Comparison of ENCODE assay signal across 18 cellular contexts in genomic region chr11:75148436-75148983, GRCh38. TPM values are rescaled to one million over a fixed set of nuclear protein-coding genes. Genes with fewer than 3 reads are reported as not detected.
DNase-seq lines count a peak whose midpoint lies in the region; ATAC-seq, FAIRE-seq and TF ChIP-seq lines count a peak whose summit lies in the region.
"Had no signal": no experiment of that assay in that cellular context is flagged by ENCODE, and none has a peak within 500 bp of the region (broad histone marks: within the 10 kb centered on the region; RNA-seq: fewer than 3 reads in every experiment).

No MANE protein-coding gene starts in this region.

- H3K4me3 ChIP-seq in BLaER1 (no peak overlapping the region), GM12865 (ENCODE audit: low read depth, low read length) (no peak overlapping the region), GM12878 (no peak overlapping the region), mucosa of rectum (ENCODE audit: low read length in 2 of 2) (no peak overlapping the region), A673 (ENCODE audit: low read depth, low read length, poor library complexity, severe bottlenecking) (no peak overlapping the region), tibial nerve (no peak overlapping the region)
- H3K4me3 ChIP-seq: K562 had no signal

- H3K9me3 ChIP-seq in BLaER1 (no peaks in the 10 kb centered on the region), GM12878 (replicated peaks; ENCODE audit: control insufficient read depth, insufficient read depth, low read length) (no peaks in the 10 kb centered on the region), mucosa of rectum (ENCODE audit: control insufficient read depth in 2 of 2, low read length in 2 of 2) (no peaks in the 10 kb centered on the region), A673 (ENCODE audit: low read depth, low read length, poor library complexity, severe bottlenecking) (no peaks in the 10 kb centered on the region), tibial nerve (no peaks in the 10 kb centered on the region)

- WGBS in GM12878 (ENCODE audit: insufficient coverage, insufficient replicate concordance, low lambda C conversion rate, missing lambda C conversion rate) = 45% methylated on average over 6 of the region's 6 CpGs
- WGBS in tibial nerve, 2 donors = 71 to 81% methylated on average over 6 of the region's 6 CpGs

- POLR2A ChIA-PET in GM12878 (lab: Charles Lee) = no interaction called here
- POLR2A ChIA-PET in A673 (lab: Charles Lee; ENCODE audit: low non-redundant PET) = no interaction called here

- CTCF ChIA-PET in GM12878 (lab: Yijun Ruan, JAX) = interaction anchor here (1.2 to 1.4 kb wide), 2 partner anchors 8 to 100 kb away, joined by 3 to 5 read pairs; no protein-coding TSS in a partner anchor
- CTCF ChIA-PET in A673 (lab: Charles Lee) = no interaction called here

- TF ChIP-seq RAD21 in GM12878 (IDR thresholded peaks at IDR 0.05; ENCODE audit: insufficient read depth, low read depth, low read length) = no peak

- H2AFZ ChIP-seq in GM12878 (ENCODE audit: control insufficient read depth, low read depth, low read length) = no peak overlapping the region

- ATAC-seq in GM12878 = peak; percentile 33; the same call in 1 of the 3 replicates
- ATAC-seq: K562 had no signal

- TF ChIP-seq POLR2A in GM12878 (IDR thresholded peaks at IDR 0.05; ENCODE audit: low read depth, low read length) (no peak), tibial nerve (IDR thresholded peaks at IDR 0.05) (no peak)

- RAD21 ChIA-PET in GM12878 (lab: Charles Lee; ENCODE audit: unreplicated experiment) = no interaction called here

- peak overlapping the region; percentile 65 for H3K4me2 ChIP-seq in BLaER1
- H3K4me2 ChIP-seq in GM12878 (ENCODE audit: control insufficient read depth, insufficient read depth) = no peak overlapping the region

- TF ChIP-seq CTCF in GM12865 (IDR thresholded peaks at IDR 0.05; ENCODE audit: insufficient read depth, low read depth, low read length, missing control alignments) (no peak), GM12878 (IDR thresholded peaks at IDR 0.05 in 2 of 3, conservative IDR thresholded peaks at IDR 0.05 in 1 of 3; ENCODE audit: control insufficient read depth in 2 of 3, extremely low read depth in 1 of 3, insufficient read depth in 1 of 3, low read depth in 3 of 3, low read length in 3 of 3) (no peak), A673 (conservative IDR thresholded peaks at IDR 0.05; ENCODE audit: low read depth, low read length) (no peak), tibial nerve (IDR thresholded peaks at IDR 0.05) (no peak)

- SMC1A ChIA-PET in GM12878 (lab: Charles Lee; ENCODE audit: uncharacterized antibody, unreplicated experiment) = interaction anchor here (0.6 to 12.0 kb wide), 2 partner anchors 8 to 56 kb away, joined by 3 to 111 read pairs; no protein-coding TSS in a partner anchor

- no peaks in the 10 kb centered on the region for H4K20me1 ChIP-seq in BLaER1
- H4K20me1 ChIP-seq in GM12878 (ENCODE audit: control insufficient read depth, insufficient read depth) = no peaks in the 10 kb centered on the region

- H3K36me3 ChIP-seq in BLaER1 (no peaks in the 10 kb centered on the region), GM12878 (ENCODE audit: control insufficient read depth in 2 of 2, insufficient read depth in 2 of 2, low read length in 1 of 2) (no peaks in the 10 kb centered on the region), mucosa of rectum (ENCODE audit: control insufficient read depth in 2 of 2, insufficient read depth in 2 of 2, low read length in 2 of 2) (no peaks in the 10 kb centered on the region), A673 (ENCODE audit: insufficient read depth, low read length, poor library complexity, severe bottlenecking) (no peaks in the 10 kb centered on the region), tibial nerve (no peaks in the 10 kb centered on the region)

- intact Hi-C loops in GM12878 (cut with micrococcal nuclease; ENCODE audit: unreplicated experiment) (no loop called here), A673 (cut with micrococcal nuclease; ENCODE audit: unreplicated experiment) (loop anchor here (10.0 kb wide), 1 partner anchor 224 kb away; no protein-coding TSS in a partner anchor)

- no peaks in the 10 kb centered on the region for H3K27me3 ChIP-seq in BLaER1
- no peaks in the 10 kb centered on the region for H3K27me3 ChIP-seq in GM12878 (replicated peaks in 1 of 2; ENCODE audit: control insufficient read depth in 2 of 2, insufficient read depth in 2 of 2, low read length in 1 of 2)
- no peaks in the 10 kb centered on the region for H3K27me3 ChIP-seq in mucosa of rectum (ENCODE audit: control insufficient read depth in 2 of 2, insufficient read depth in 2 of 2, low read length in 2 of 2)
- no peaks in the 10 kb centered on the region for H3K27me3 ChIP-seq in A673 (replicated peaks; ENCODE audit: insufficient read depth, low read depth, low read length, poor library complexity)
- no peaks in the 10 kb centered on the region for H3K27me3 ChIP-seq in tibial nerve

- no peak for FAIRE-seq in GM12878 (lab: Jason Lieb, UNC)
- FAIRE-seq: GM12892, H1, K562 had no signal

- DNase-seq in GM12865 (ENCODE audit: low read depth) (peak; percentile 10), GM12878 (ENCODE audit: low read depth, low spot score) (no peak), A673 (ENCODE audit: low spot score) (no peak), tibial nerve (ENCODE audit: low spot score in 2 of 2) (no peak), DMS53 (lab: John Stamatoyannopoulos, UW) (no peak)
- DNase-seq: CD8-positive, alpha-beta memory T cell; DND-41; NCI-H1436; NCI-H2029 treated with DMSO at 0.1 percent for 48 hours; NCI-H2171 treated with DMSO at 0.1 percent for 48 hours; NCI-H510A; NCI-H774 had no signal

- in situ Hi-C loops in GM12878 (cut with MboI) = loop anchor here (5.0 kb wide), 2 partner anchors 54 to 99 kb away; no protein-coding TSS in a partner anchor

- BruUV-seq in GM12878 (replicated peaks; lab: Mats Ljungman, UMichigan) (no TSS peak), A673 (replicated peaks; lab: Mats Ljungman, UMichigan) (no TSS peak)

- no peaks in the 10 kb centered on the region for H3K79me2 ChIP-seq in GM12878 (ENCODE audit: control insufficient read depth, insufficient read depth, low read length)

- no peak overlapping the region for H3K9ac ChIP-seq in BLaER1
- H3K9ac ChIP-seq in GM12878 (ENCODE audit: control insufficient read depth, insufficient read depth, low read length) = no peak overlapping the region
- no peak overlapping the region for H3K9ac ChIP-seq in mucosa of rectum (ENCODE audit: low read depth in 1 of 2, low read length in 2 of 2)

- H3K4me1 ChIP-seq in BLaER1 (peaks cover 69% of the 10 kb centered on the region), GM12878 (ENCODE audit: control insufficient read depth, insufficient read depth, low read length) (peaks cover 5% of the 10 kb centered on the region), mucosa of rectum (ENCODE audit: control insufficient read depth in 2 of 2, insufficient read depth in 2 of 2, low read length in 2 of 2) (peaks cover 58 to 60% of the 10 kb centered on the region in 2 donors), A673 (ENCODE audit: insufficient read depth, low read length, poor library complexity, severe bottlenecking) (peaks cover 1% of the 10 kb centered on the region), tibial nerve (peaks cover 0 to 19% (median 2%) of the 10 kb centered on the region in 4 donors)

- TF ChIP-seq EP300 in GM12878 (IDR thresholded peaks at IDR 0.05; ENCODE audit: borderline replicate concordance in 1 of 2, control insufficient read depth in 1 of 2, low read depth in 2 of 2, low read length in 2 of 2) = no peak
- no peak for TF ChIP-seq EP300 in tibial nerve (IDR thresholded peaks at IDR 0.05)

- no peak overlapping the region for H3K27ac ChIP-seq in BLaER1
- H3K27ac ChIP-seq in GM12878 (ENCODE audit: control insufficient read depth, insufficient read depth) = no peak overlapping the region
- H3K27ac ChIP-seq in mucosa of rectum (ENCODE audit: low read depth in 2 of 2, low read length in 2 of 2) = peak overlapping the region; percentile 5 to 9
- no peak overlapping the region for H3K27ac ChIP-seq in A673 (ENCODE audit: low read depth, low read length, poor library complexity, severe bottlenecking)
- H3K27ac ChIP-seq in tibial nerve = no peak overlapping the region

RNA-seq across cellular contexts. Expression of gene SLCO2B1, which starts 2.4 kb away (rescaled TPM):
- 0.56 and 1.9 TPM in 2 replicates for total RNA-seq in GM12878 (2013; cell fraction: nucleolus; rRNA removed)
- total RNA-seq in GM12878 (2014; rRNA removed) (0.33 and 1.2 TPM in 2 replicates), GM12878 (2014; rRNA removed; fragmentation: Illumina TruSeq; extraction: Trizol) (1.0 and 1.1 TPM in 2 replicates), GM12878 (2021) (1.1 and 1.8 TPM in 2 replicates), A673 (2021) (1.0 and 1.1 TPM in 2 replicates), tibial nerve (100 to 1,000 TPM in 1 of 4 donors, 10 to 100 TPM in 3; 50.4 to 160 (median 66.3) TPM)
- polyA plus RNA-seq in GM12878 (2011; ENCODE audit: low read depth) = 0.08 TPM
- polyA plus RNA-seq in GM12878 (2011; rRNA removed) (3.5 and 4.4 TPM in 2 replicates), GM12878 (2014; fragmentation: Illumina TruSeq; extraction: Trizol) (0.65 and 0.81 TPM in 2 replicates), GM12878 (2014; fragmentation: Nextera tagmentation; extraction: Ambion mirVana) (under 1 TPM in 1 of 2 experiments, not detected in 1; 0.05 TPM), GM12878 (2014; rRNA removed) (0.48 and 0.65 TPM in 2 replicates), GM12878 (2016; fragmentation: Nextera tagmentation; extraction: Ambion mirVana) (under 1 TPM in 1 of 2 experiments, not detected in 1; 0.27 TPM)
- polyA plus RNA-seq in GM12878 (2011; cell fraction: cytosol; rRNA removed) = 3.3 and 4.3 TPM in 2 replicates
- polyA plus RNA-seq in GM12878 (2011; cell fraction: nucleus; rRNA removed) = 8.8 and 10.4 TPM in 2 replicates
- 0.56 and 0.95 TPM in 2 replicates for polyA plus RNA-seq in GM12878 (2012)
- polyA minus RNA-seq in GM12878 (2011; rRNA and poly(A)+ RNA removed) = 5.4 and 13.8 TPM in 2 replicates
- 3.2 and 3.7 TPM in 2 replicates for polyA minus RNA-seq in GM12878 (2011; cell fraction: cytosol; rRNA and poly(A)+ RNA removed)
- 9.3 and 9.4 TPM in 2 replicates for polyA minus RNA-seq in GM12878 (2011; cell fraction: nucleus; rRNA and poly(A)+ RNA removed)
- total RNA-seq: H1 had no signal
- polyA plus RNA-seq: BJ; CD8-positive, alpha-beta memory T cell had no signal

RNA-seq across cellular contexts. Expression of gene OR2AT4, which starts 51.8 kb away (rescaled TPM):
- total RNA-seq in GM12878 (2013; cell fraction: nucleolus; rRNA removed) = not detected in 2 replicates
- total RNA-seq in GM12878 (2014; rRNA removed) (not detected in 2 replicates), GM12878 (2014; rRNA removed; fragmentation: Illumina TruSeq; extraction: Trizol) (not detected in 2 replicates), GM12878 (2021) (not detected in 2 replicates), A673 (2021) (not detected in 2 replicates), tibial nerve (1 to 10 TPM in 3 of 4 donors, under 1 TPM in 1; 0.87 to 2.3 (median 1.5) TPM)
- polyA plus RNA-seq in GM12878 (2011; ENCODE audit: low read depth) = not detected
- polyA plus RNA-seq in GM12878 (2011; rRNA removed) (0.01 TPM in 1 of 2 replicates, not detected in the other), GM12878 (2014; fragmentation: Illumina TruSeq; extraction: Trizol) (not detected in 2 replicates), GM12878 (2014; fragmentation: Nextera tagmentation; extraction: Ambion mirVana) (not detected), GM12878 (2014; rRNA removed) (not detected in 2 replicates), GM12878 (2016; fragmentation: Nextera tagmentation; extraction: Ambion mirVana) (not detected)
- not detected in 2 replicates for polyA plus RNA-seq in GM12878 (2011; cell fraction: cytosol; rRNA removed)
- polyA plus RNA-seq in GM12878 (2011; cell fraction: nucleus; rRNA removed) = not detected in 2 replicates
- polyA plus RNA-seq in GM12878 (2012) = not detected in 2 replicates
- polyA minus RNA-seq in GM12878 (2011; rRNA and poly(A)+ RNA removed) = not detected in 2 replicates
- not detected in 2 replicates for polyA minus RNA-seq in GM12878 (2011; cell fraction: cytosol; rRNA and poly(A)+ RNA removed)
- not detected in 2 replicates for polyA minus RNA-seq in GM12878 (2011; cell fraction: nucleus; rRNA and poly(A)+ RNA removed)
- total RNA-seq: CD8-positive, alpha-beta memory T cell; H1 had no signal
- polyA plus RNA-seq: BJ; CD8-positive, alpha-beta memory T cell; H1 had no signal

Comparison
In these comparisons a context has a peak if more than half of its experiments do, and no peak if none do; other contexts are left out.
1. H3K27ac ChIP-seq: peak in mucosa of rectum (2 of 2); none in BLaER1 (single experiment), GM12878 (single experiment), A673 (single experiment) and tibial nerve (0 of 4).
2. RNA of gene SLCO2B1, which starts 2.4 kb away (total RNA-seq): 50.4 to 160 TPM in tibial nerve; 0.33 to 1.9 TPM in GM12878 and 1.0 to 1.1 TPM in A673; every median in the first group is over 10 times any median in the second.